ENCODE assay signal across 1 cellular context in the genomic region with DNA sequence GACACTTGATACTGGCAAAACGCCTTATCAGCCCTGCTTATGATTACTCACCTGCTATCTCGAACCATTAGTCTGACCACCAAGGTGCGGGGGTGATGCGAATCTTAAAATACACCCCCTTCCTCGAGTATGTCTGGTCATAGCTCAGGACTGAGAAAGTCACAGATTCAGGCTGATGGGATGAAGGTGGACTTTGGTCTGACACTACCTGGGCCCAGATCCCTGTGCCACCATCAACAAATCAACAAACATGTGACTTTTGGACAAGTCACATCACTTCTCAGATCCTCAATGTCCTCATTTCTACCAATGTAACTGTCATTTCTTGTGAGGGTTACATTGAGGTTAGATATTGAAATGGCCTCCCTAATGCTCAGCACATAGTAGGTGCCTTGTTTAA.
TF ChIP-seq lines count a peak whose summit lies in the region.

No MANE protein-coding gene starts in this region.

TF ChIP-seq in GM12878, 131 proteins besides CTCF, POLR2A, EP300 and RAD21:
- TF ChIP-seq ZNF384 (IDR thresholded peaks at IDR 0.05; ENCODE audit: borderline replicate concordance, low read depth, low read length) (no peak), SMARCA5 (IDR thresholded peaks at IDR 0.05) (no peak), GABPA (IDR thresholded peaks at IDR 0.05; ENCODE audit: low read depth) (no peak), MLLT1 (IDR thresholded peaks at IDR 0.05) (no peak), SKIL (IDR thresholded peaks at IDR 0.05; ENCODE audit: low read depth, poor library complexity, severe bottlenecking) (no peak), RBBP5 (conservative IDR thresholded peaks at IDR 0.05) (no peak), RUNX3 (IDR thresholded peaks at IDR 0.05; ENCODE audit: low read length) (no peak), RCOR1 (conservative IDR thresholded peaks at IDR 0.05; ENCODE audit: low read depth, low read length) (no peak), SREBF1 (IDR thresholded peaks at IDR 0.05; ENCODE audit: low read length) (no peak), SUPT20H (IDR thresholded peaks at IDR 0.05; ENCODE audit: borderline replicate concordance, control insufficient read depth, low read depth, low read length) (no peak), SIN3A (IDR thresholded peaks at IDR 0.05; ENCODE audit: low read depth, low read length) (no peak), LARP7 (IDR thresholded peaks at IDR 0.05) (no peak), MTA2 (IDR thresholded peaks at IDR 0.05; ENCODE audit: low read depth) (no peak), PAX8 (IDR thresholded peaks at IDR 0.05) (no peak), KDM1A (IDR thresholded peaks at IDR 0.05; ENCODE audit: borderline replicate concordance) (no peak), YBX1 (IDR thresholded peaks at IDR 0.05) (no peak), HDGF (IDR thresholded peaks at IDR 0.05) (no peak), IRF5 (IDR thresholded peaks at IDR 0.05; ENCODE audit: borderline replicate concordance) (no peak)
- TF ChIP-seq, protein P1, sequence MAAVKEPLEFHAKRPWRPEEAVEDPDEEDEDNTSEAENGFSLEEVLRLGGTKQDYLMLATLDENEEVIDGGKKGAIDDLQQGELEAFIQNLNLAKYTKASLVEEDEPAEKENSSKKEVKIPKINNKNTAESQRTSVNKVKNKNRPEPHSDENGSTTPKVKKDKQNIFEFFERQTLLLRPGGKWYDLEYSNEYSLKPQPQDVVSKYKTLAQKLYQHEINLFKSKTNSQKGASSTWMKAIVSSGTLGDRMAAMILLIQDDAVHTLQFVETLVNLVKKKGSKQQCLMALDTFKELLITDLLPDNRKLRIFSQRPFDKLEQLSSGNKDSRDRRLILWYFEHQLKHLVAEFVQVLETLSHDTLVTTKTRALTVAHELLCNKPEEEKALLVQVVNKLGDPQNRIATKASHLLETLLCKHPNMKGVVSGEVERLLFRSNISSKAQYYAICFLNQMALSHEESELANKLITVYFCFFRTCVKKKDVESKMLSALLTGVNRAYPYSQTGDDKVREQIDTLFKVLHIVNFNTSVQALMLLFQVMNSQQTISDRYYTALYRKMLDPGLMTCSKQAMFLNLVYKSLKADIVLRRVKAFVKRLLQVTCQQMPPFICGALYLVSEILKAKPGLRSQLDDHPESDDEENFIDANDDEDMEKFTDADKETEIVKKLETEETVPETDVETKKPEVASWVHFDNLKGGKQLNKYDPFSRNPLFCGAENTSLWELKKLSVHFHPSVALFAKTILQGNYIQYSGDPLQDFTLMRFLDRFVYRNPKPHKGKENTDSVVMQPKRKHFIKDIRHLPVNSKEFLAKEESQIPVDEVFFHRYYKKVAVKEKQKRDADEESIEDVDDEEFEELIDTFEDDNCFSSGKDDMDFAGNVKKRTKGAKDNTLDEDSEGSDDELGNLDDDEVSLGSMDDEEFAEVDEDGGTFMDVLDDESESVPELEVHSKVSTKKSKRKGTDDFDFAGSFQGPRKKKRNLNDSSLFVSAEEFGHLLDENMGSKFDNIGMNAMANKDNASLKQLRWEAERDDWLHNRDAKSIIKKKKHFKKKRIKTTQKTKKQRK (IDR thresholded peaks at IDR 0.05; ENCODE audit: low read depth, low read length) = no peak
- TF ChIP-seq, protein P2, sequence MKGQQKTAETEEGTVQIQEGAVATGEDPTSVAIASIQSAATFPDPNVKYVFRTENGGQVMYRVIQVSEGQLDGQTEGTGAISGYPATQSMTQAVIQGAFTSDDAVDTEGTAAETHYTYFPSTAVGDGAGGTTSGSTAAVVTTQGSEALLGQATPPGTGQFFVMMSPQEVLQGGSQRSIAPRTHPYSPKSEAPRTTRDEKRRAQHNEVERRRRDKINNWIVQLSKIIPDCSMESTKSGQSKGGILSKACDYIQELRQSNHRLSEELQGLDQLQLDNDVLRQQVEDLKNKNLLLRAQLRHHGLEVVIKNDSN (IDR thresholded peaks at IDR 0.05; ENCODE audit: borderline replicate concordance, extremely low read length, insufficient read depth, low read depth, low read length) = no peak
